Comparison of ENCODE assay signal across 8 cellular contexts in genomic region chr3:148992027-148992634, GRCh38.
DNase-seq lines count a peak whose midpoint lies in the region; ATAC-seq lines count a peak whose summit lies in the region.

No MANE protein-coding gene starts in this region.

- ATAC-seq in GM19455 (IDR thresholded peaks at IDR 0.05; ENCODE audit: unreplicated experiment), result peak; percentile 36
- peak; percentile 17 for ATAC-seq in HG03469 (IDR thresholded peaks at IDR 0.05; ENCODE audit: unreplicated experiment)

- DNase-seq in ELR (ENCODE audit: low read depth), result peak; percentile 62
- peak; percentile 41 for DNase-seq in SW480 (ENCODE audit: low spot score)
- peak in 23 of 61 donors; percentile 3 to 67 (median 33) for DNase-seq in caudate nucleus (lab: John Stamatoyannopoulos, UW)
- peak; percentile 46 for DNase-seq in kidney tubule cell (ENCODE audit: low spot score)
- peak; percentile 22 to 32 for DNase-seq in stimulated activated CD4-positive, alpha-beta T cell treated with anti-CD3 and anti-CD28 coated beads, Interleukin-4, amount 100 ng/mL, for 4 hours
- DNase-seq in epidermal melanocyte (ENCODE audit: insufficient read length, low spot score), result no peak

- H3K27ac ChIP-seq in caudate nucleus (ENCODE audit: low read depth, low read length), result peak overlapping the region; percentile 71
